Comparison of ENCODE assay signal across 13 cellular contexts in genomic region chr7:27917774-27918314, GRCh38.
DNase-seq lines count a peak whose midpoint lies in the region; ATAC-seq and TF ChIP-seq lines count a peak whose summit lies in the region.
"Had no signal": no experiment of that assay in that cellular context is flagged by ENCODE, and none has a peak within 500 bp of the region (broad histone marks: within the 10 kb centered on the region; RNA-seq: fewer than 3 reads in every experiment).

No MANE protein-coding gene starts in this region.

- DNase-seq in Daoy (ENCODE audit: low read depth): peak; percentile 83
- DNase-seq in OCI-M1 (lab: John Stamatoyannopoulos, UW): peak; percentile 28
- peak; percentile 58 for DNase-seq in choroid plexus epithelial cell (ENCODE audit: low read depth)
- peak; percentile 75 for DNase-seq in non-pigmented ciliary epithelial cell (ENCODE audit: low read depth)
- no peak for DNase-seq in NCI-H82 treated with DMSO at 0.1 percent for 48 hours (lab: John Stamatoyannopoulos, UW; ENCODE audit: unreplicated experiment)
- DNase-seq in activated CD4-positive, CD25-positive, alpha-beta regulatory T cell treated with anti-CD3 and anti-CD28 coated beads, Interleukin-2, amount 50 U/mL, for 72 hours: no peak
- DNase-seq: activated CD8-positive, alpha-beta memory T cell treated with anti-CD3 and anti-CD28 coated beads, Interleukin-2, amount 50 U/mL, for 4 hours; Kasumi-1; stimulated activated CD4-positive, alpha-beta T cell treated with anti-CD3 and anti-CD28 coated beads, Interleukin-1b, Interleukin-23, amount 100 ng/mL, for 48 hours; stomach had no signal

- TF ChIP-seq CTCF in choroid plexus epithelial cell (conservative IDR thresholded peaks at IDR 0.05; ENCODE audit: low read depth, low read length): no peak

- no peak for ATAC-seq in GM21529 (IDR thresholded peaks at IDR 0.05; ENCODE audit: unreplicated experiment)
- ATAC-seq in HG03108 (IDR thresholded peaks at IDR 0.05; ENCODE audit: unreplicated experiment): no peak

- no peak overlapping the region for H3K4me3 ChIP-seq in choroid plexus epithelial cell (ENCODE audit: low read depth, low read length)
- H3K4me3 ChIP-seq: ascending aorta, stomach had no signal

Comparison
In these comparisons a context has a peak if more than half of its experiments do, and no peak if none do; other contexts are left out.
1. DNase-seq: peak in Daoy (single experiment), OCI-M1 (single experiment), choroid plexus epithelial cell (single experiment) and non-pigmented ciliary epithelial cell (single experiment); none in NCI-H82 treated with DMSO at 0.1 percent for 48 hours (single experiment) and activated CD4-positive, CD25-positive, alpha-beta regulatory T cell treated with anti-CD3 and anti-CD28 coated beads, Interleukin-2, amount 50 U/mL, for 72 hours (single experiment).